Comparison of ENCODE assay signal across 1 cellular context in the genomic region with DNA sequence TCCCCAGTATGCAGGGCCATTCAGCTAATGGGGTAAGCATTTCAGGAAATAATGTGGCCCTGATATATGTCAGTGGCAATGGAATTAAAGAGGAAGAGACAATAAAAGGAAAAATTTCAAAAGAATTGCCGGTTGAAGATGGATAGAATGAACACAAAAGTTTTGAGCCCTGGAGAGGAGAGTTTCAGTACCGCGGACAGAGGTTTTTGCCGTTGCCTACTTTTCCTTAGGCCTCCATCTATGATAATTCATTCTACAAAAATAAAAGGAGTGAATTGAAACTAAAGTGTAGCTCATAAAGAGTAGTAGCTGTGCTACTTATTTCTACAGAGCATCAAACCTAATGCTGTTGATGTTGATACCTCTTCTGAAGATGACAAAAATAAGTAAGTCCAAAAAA.
TF ChIP-seq lines count a peak whose summit lies in the region.

No MANE protein-coding gene starts in this region.

TF ChIP-seq in HepG2, 621 proteins besides CTCF, POLR2A, EP300 and RAD21 (continued from another document):
- TF ChIP-seq, protein P1, sequence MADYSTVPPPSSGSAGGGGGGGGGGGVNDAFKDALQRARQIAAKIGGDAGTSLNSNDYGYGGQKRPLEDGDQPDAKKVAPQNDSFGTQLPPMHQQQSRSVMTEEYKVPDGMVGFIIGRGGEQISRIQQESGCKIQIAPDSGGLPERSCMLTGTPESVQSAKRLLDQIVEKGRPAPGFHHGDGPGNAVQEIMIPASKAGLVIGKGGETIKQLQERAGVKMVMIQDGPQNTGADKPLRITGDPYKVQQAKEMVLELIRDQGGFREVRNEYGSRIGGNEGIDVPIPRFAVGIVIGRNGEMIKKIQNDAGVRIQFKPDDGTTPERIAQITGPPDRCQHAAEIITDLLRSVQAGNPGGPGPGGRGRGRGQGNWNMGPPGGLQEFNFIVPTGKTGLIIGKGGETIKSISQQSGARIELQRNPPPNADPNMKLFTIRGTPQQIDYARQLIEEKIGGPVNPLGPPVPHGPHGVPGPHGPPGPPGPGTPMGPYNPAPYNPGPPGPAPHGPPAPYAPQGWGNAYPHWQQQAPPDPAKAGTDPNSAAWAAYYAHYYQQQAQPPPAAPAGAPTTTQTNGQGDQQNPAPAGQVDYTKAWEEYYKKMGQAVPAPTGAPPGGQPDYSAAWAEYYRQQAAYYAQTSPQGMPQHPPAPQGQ (CRISPR knock-in tag; IDR thresholded peaks at IDR 0.05; ENCODE audit: borderline replicate concordance): no peak
- TF ChIP-seq EHMT2 (IDR thresholded peaks at IDR 0.05; ENCODE audit: borderline replicate concordance, low read depth, low read length) (peak; percentile 94), ZNF678 (CRISPR knock-in tag; IDR thresholded peaks at IDR 0.05) (no peak)
